Comparison of ENCODE assay signal across 15 cellular contexts in genomic region chr9:34252016-34252415, GRCh38.
A peak's percentile ranks its signal among the peaks of the same experiment; 100 is the strongest.
DNase-seq lines count a peak whose midpoint lies in the region; ATAC-seq and TF ChIP-seq lines count a peak whose summit lies in the region.
"Had no signal": no experiment of that assay in that cellular context is flagged by ENCODE, and none has a peak within 500 bp of the region (broad histone marks: within the 10 kb centered on the region; RNA-seq: fewer than 3 reads in every experiment).

No MANE protein-coding gene starts in this region.

- H3K4me1 ChIP-seq in CD4-positive, alpha-beta memory T cell (ENCODE audit: insufficient read depth, low read length), result peaks cover 13% of the 10 kb centered on the region
- H3K4me1 ChIP-seq in RWPE2 (ENCODE audit: insufficient read depth, poor library complexity, severe bottlenecking) (peaks cover 71% of the 10 kb centered on the region), sigmoid colon (peaks cover 0 to 58% (median 48%) of the 10 kb centered on the region in 4 donors)
- peaks cover 14% of the 10 kb centered on the region for H3K4me1 ChIP-seq in CD8-positive, alpha-beta T cell (ENCODE audit: insufficient read depth, low read length)
- H3K4me1 ChIP-seq: colonic mucosa had no signal

- no peak for TF ChIP-seq POLR2A in sigmoid colon (IDR thresholded peaks at IDR 0.05)

- no peak for TF ChIP-seq EP300 in sigmoid colon (IDR thresholded peaks at IDR 0.05)

- H3K27me3 ChIP-seq in CD4-positive, alpha-beta memory T cell (ENCODE audit: insufficient read depth, low read length), result no peaks in the 10 kb centered on the region
- H3K27me3 ChIP-seq in RWPE2 (ENCODE audit: insufficient read depth, poor library complexity, severe bottlenecking) (no peaks in the 10 kb centered on the region), sigmoid colon (no peaks in the 10 kb centered on the region)
- H3K27me3 ChIP-seq in CD8-positive, alpha-beta T cell (ENCODE audit: insufficient read depth, low read length), result no peaks in the 10 kb centered on the region
- H3K27me3 ChIP-seq: colonic mucosa had no signal

- H3K36me3 ChIP-seq in CD4-positive, alpha-beta memory T cell (ENCODE audit: insufficient read depth, low read length), result peaks cover 53% of the 10 kb centered on the region
- H3K36me3 ChIP-seq in RWPE2 (ENCODE audit: low read depth), result peaks cover 73% of the 10 kb centered on the region
- peaks cover 16 to 30% (median 20%) of the 10 kb centered on the region in 4 donors for H3K36me3 ChIP-seq in sigmoid colon
- peaks cover 37% of the 10 kb centered on the region for H3K36me3 ChIP-seq in CD8-positive, alpha-beta T cell (ENCODE audit: insufficient read depth, low read length)
- H3K36me3 ChIP-seq: colonic mucosa had no signal

- no peaks in the 10 kb centered on the region for H3K9me3 ChIP-seq in CD4-positive, alpha-beta memory T cell (ENCODE audit: control insufficient read depth in 1 of 2, low read length in 2 of 2)
- H3K9me3 ChIP-seq in RWPE2 (ENCODE audit: severe bottlenecking) (no peaks in the 10 kb centered on the region), sigmoid colon (no peaks in the 10 kb centered on the region)
- H3K9me3 ChIP-seq in CD8-positive, alpha-beta T cell (ENCODE audit: low read length), result no peaks in the 10 kb centered on the region
- H3K9me3 ChIP-seq: colonic mucosa had no signal

- H3K36me3 Mint-ChIP-seq in CD4-positive, alpha-beta memory T cell, result peaks cover 23 to 53% of the 10 kb centered on the region in 2 donors
- peaks cover 65% of the 10 kb centered on the region for H3K36me3 Mint-ChIP-seq in CD8-positive, alpha-beta T cell

- no peaks in the 10 kb centered on the region for H3K27me3 Mint-ChIP-seq in CD4-positive, alpha-beta memory T cell
- no peaks in the 10 kb centered on the region for H3K27me3 Mint-ChIP-seq in CD8-positive, alpha-beta T cell (ENCODE audit: low read depth)

- no peak for TF ChIP-seq CTCF in RWPE2 (IDR thresholded peaks at IDR 0.05; ENCODE audit: poor library complexity, severe bottlenecking)
- no peak for TF ChIP-seq CTCF in sigmoid colon (IDR thresholded peaks at IDR 0.05)
- no peak for TF ChIP-seq CTCF in CD8-positive, alpha-beta T cell (IDR thresholded peaks at IDR 0.05)

- ATAC-seq in RWPE2 (ENCODE audit: low read depth) (no peak), GM21825 (IDR thresholded peaks at IDR 0.05; ENCODE audit: unreplicated experiment) (no peak)
- ATAC-seq in CD8-positive, alpha-beta T cell, result no peak

- no peaks in the 10 kb centered on the region for H3K9me3 Mint-ChIP-seq in CD4-positive, alpha-beta memory T cell
- no peaks in the 10 kb centered on the region for H3K9me3 Mint-ChIP-seq in CD8-positive, alpha-beta T cell
- H3K9me3 Mint-ChIP-seq: H9 had no signal

- H3K4me1 Mint-ChIP-seq in CD4-positive, alpha-beta memory T cell, result peaks cover 4 to 16% (median 9%) of the 10 kb centered on the region in 4 donors
- peaks cover 15% of the 10 kb centered on the region for H3K4me1 Mint-ChIP-seq in CD8-positive, alpha-beta T cell (ENCODE audit: low read depth)
- H3K4me1 Mint-ChIP-seq: H9 had no signal

- H3K4me3 ChIP-seq in CD4-positive, alpha-beta memory T cell (ENCODE audit: low read length in 2 of 2), result no peak overlapping the region
- H3K4me3 ChIP-seq in RWPE2 (ENCODE audit: severe bottlenecking), result no peak overlapping the region
- no peak overlapping the region for H3K4me3 ChIP-seq in sigmoid colon
- H3K4me3 ChIP-seq in CD8-positive, alpha-beta T cell (ENCODE audit: low read depth, low read length), result no peak overlapping the region
- H3K4me3 ChIP-seq: colonic mucosa had no signal

- CTCF ChIA-PET in CD4-positive, alpha-beta memory T cell (lab: Charles Lee; ENCODE audit: partially characterized antibody), result interaction anchor here (0.6 to 7.4 kb wide), 25 partner anchors 11 to 317 kb away, joined by 3 to 54 read pairs (median 5); partner anchors contain the start of genes MYORG and UBAP1
- CTCF ChIA-PET in CD8-positive, alpha-beta T cell (lab: Charles Lee), result interaction anchor here (0.7 to 3.8 kb wide), 29 partner anchors 11 to 628 kb away, joined by 3 to 36 read pairs (median 4); partner anchors contain the start of genes DCAF12, MYORG and UBAP2

- intact Hi-C loops in CD4-positive, alpha-beta memory T cell (cut with micrococcal nuclease), result loop anchor here (2.0 kb wide), 1 partner anchor 73 kb away; the partner anchor contains the start of gene UBAP1
- intact Hi-C loops in sigmoid colon (cut with DNase I), result loop anchor here (2.0 to 10.0 kb wide), 3 partner anchors 73 to 437 kb away; partner anchors contain the start of genes MYORG, UBAP1 and UBE2R2
- intact Hi-C loops in CD8-positive, alpha-beta T cell (cut with DNase I, micrococcal nuclease), result loop anchor here (2.0 to 5.0 kb wide), 3 partner anchors 73 to 440 kb away; partner anchors contain the start of genes DCAF12 (in 2 of the 2) and UBAP1 (in 1 of the 2)

- H3K27ac ChIP-seq in CD4-positive, alpha-beta memory T cell (ENCODE audit: low read depth, low read length), result no peak overlapping the region
- H3K27ac ChIP-seq in RWPE2 (ENCODE audit: poor library complexity, severe bottlenecking), result peak overlapping the region; percentile 98
- H3K27ac ChIP-seq in epithelial cell of prostate, result peak overlapping the region; percentile 93
- H3K27ac ChIP-seq in sigmoid colon, result peak overlapping the region in 1 of 4 donors; percentile 77
- no peak overlapping the region for H3K27ac ChIP-seq in CD8-positive, alpha-beta T cell (ENCODE audit: low read depth, low read length)
- H3K27ac ChIP-seq: C4-2B, colonic mucosa had no signal

- H3K27ac Mint-ChIP-seq in CD4-positive, alpha-beta memory T cell, result peak overlapping the region in 5 of 7 donors; percentile 36 to 78 (median 69)
- no peak overlapping the region for H3K27ac Mint-ChIP-seq in CD8-positive, alpha-beta T cell

- H3K4me3 Mint-ChIP-seq in CD4-positive, alpha-beta memory T cell, result no peak overlapping the region
- H3K4me3 Mint-ChIP-seq in CD8-positive, alpha-beta T cell, result no peak overlapping the region
- H3K4me3 Mint-ChIP-seq: H9 had no signal

- DNase-seq in CD4-positive, alpha-beta memory T cell, result no peak
- DNase-seq in RWPE2 (ENCODE audit: low spot score) (no peak), epithelial cell of prostate (ENCODE audit: low read depth, low spot score) (no peak), renal cortical epithelial cell (ENCODE audit: low read depth) (peak; percentile 68), sigmoid colon (no peak), DMS53 treated with DMSO at 0.1 percent for 48 hours (lab: John Stamatoyannopoulos, UW; ENCODE audit: unreplicated experiment) (no peak)
- no peak for DNase-seq in CD8-positive, alpha-beta T cell
- DNase-seq: activated CD4-positive, alpha-beta T cell treated with anti-CD3 and anti-CD28 coated beads for 48 hours; colonic mucosa; H9; NCI-H1930; NCI-H69; stimulated activated CD4-positive, alpha-beta T cell treated with anti-CD3 and anti-CD28 coated beads, Interleukin-4, amount 100 ng/mL, for 1 hour had no signal

- POLR2A ChIA-PET in CD4-positive, alpha-beta memory T cell (lab: Charles Lee; ENCODE audit: partially characterized antibody), result interaction anchor here (0.9 to 1.2 kb wide), 3 partner anchors 14 to 126 kb away, joined by 3 to 5 read pairs (median 3); no protein-coding TSS in a partner anchor
- POLR2A ChIA-PET in CD8-positive, alpha-beta T cell (lab: Charles Lee), result no interaction called here

Comparison
In these comparisons a context has a peak if more than half of its experiments do, and no peak if none do; other contexts are left out.
1. H3K27ac ChIP-seq: peak in RWPE2 (single experiment) and epithelial cell of prostate (single experiment); none in CD4-positive, alpha-beta memory T cell (single experiment) and CD8-positive, alpha-beta T cell (single experiment).